In the genomic region with DNA sequence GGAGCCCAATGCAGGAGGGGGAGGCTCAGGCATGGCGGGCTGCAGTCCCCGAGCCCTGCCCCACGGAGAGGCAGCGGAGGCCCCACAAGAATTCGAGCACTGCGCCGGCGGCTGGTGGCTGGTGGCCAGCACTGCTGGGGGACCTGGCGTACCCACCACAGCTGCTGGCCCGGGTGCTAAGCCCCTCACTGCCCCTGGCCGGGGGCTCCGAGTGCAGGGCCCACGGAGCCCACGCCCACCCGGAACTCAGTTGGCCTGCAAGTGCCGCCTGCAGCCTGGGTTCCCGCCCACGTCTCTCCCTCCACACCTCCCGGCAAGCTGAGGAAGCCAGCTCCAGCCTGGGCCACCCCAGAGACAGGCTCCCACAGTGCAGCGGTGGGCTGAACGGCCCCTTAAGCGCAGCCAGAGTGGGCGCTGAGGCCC, we compare ENCODE assay signal across 23 cellular contexts.
"Had no signal": no experiment of that assay in that cellular context is flagged by ENCODE, and none has a peak within 500 bp of the region (broad histone marks: within the 10 kb centered on the region; RNA-seq: fewer than 3 reads in every experiment).

No MANE protein-coding gene starts in this region.

- DNase-seq: activated CD4-positive, alpha-beta memory T cell treated with anti-CD3 and anti-CD28 coated beads for 36 hours; activated CD4-positive, alpha-beta T cell treated with anti-CD3 and anti-CD28 coated beads, Interleukin-2, amount 10 ng/mL, durations not matched to agents 7 days and 5 days; activated CD4-positive, CD25-positive, alpha-beta regulatory T cell; activated CD8-positive, alpha-beta memory T cell treated with anti-CD3 and anti-CD28 coated beads for 24 hours; activated effector memory CD4-positive, alpha-beta T cell treated with anti-CD3 and anti-CD28 coated beads, Interleukin-2, amount 50 U/mL, for 16 hours; activated naive CD4-positive, alpha-beta T cell treated with anti-CD3 and anti-CD28 coated beads, Interleukin-2, amount 10 ng/mL, durations not matched to agents 7 days and 5 days; activated naive CD8-positive, alpha-beta T cell treated with anti-CD3 and anti-CD28 coated beads for 36 hours; activated T-cell treated with anti-CD3 and anti-CD28 coated beads, Interleukin-2, amount 50 U/mL, for 4 hours; MG63; MV-4-11; NCI-H1092 treated with DMSO at 0.1 percent for 48 hours; NCI-H1436; NCI-H1694 treated with DMSO at 0.1 percent for 48 hours; NCI-H2029 treated with DMSO at 0.1 percent for 48 hours; NCI-H345; NCI-H510A; NCI-H526 treated with DMSO at 0.1 percent for 48 hours; NCI-H82; T-helper 2 cell; T1000 had no signal

- H3K27me3 ChIP-seq: MG63 had no signal

- H3K4me3 ChIP-seq: MG63, SK-N-MC had no signal

- H3K36me3 ChIP-seq: MG63 had no signal

- H3K9me3 ChIP-seq: MG63 had no signal

- H3K27ac ChIP-seq: SK-N-MC, VCaP had no signal

- ATAC-seq: activated T-cell treated with anti-CD3 and anti-CD28 coated beads, Interleukin-2, amount 50 U/mL, for 4 hours; T-cell had no signal
